Comparison of ENCODE assay signal across 13 cellular contexts in the genomic region with DNA sequence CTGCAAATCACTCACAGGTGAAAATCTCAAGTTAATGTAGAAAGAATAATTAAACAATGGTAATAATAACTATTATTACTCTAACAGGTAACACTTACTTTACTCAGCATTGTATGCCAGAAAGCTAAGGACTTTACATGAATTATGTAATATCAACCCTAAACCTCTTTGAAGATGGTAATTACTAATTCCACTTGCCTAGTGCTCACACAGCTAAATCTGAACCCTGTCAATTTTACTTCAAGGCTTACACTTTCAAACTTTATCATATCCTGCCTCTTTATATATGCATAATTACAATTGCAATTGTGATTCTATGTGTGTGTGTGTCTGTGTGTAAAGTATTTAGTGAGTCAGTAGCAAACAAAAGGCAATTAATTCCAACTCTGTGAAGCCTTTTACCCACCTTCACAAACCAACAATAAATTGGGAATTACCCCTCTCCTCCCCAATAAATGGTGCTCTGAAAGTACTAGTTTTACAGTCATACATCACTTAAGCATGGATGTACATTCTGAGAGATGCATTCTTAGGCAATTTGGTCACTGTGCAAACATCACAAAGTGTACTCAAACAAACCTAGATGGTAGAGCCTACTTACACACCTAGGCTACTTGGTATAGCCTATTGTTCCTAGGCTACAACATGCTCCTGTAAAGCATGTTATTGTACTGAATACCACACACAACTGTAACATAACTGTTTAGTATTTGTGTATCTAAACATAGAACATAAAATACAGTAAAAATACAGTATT. TPM values are rescaled to one million over a fixed set of nuclear protein-coding genes. Genes with fewer than 3 reads are reported as not detected.
DNase-seq lines count a peak whose midpoint lies in the region; ATAC-seq, FAIRE-seq and TF ChIP-seq lines count a peak whose summit lies in the region.
"Had no signal": no experiment of that assay in that cellular context is flagged by ENCODE, and none has a peak within 500 bp of the region (broad histone marks: within the 10 kb centered on the region; RNA-seq: fewer than 3 reads in every experiment).

No MANE protein-coding gene starts in this region.

- DNase-seq in activated CD4-positive, alpha-beta memory T cell treated with anti-CD3 and anti-CD28 coated beads for 36 hours = no peak
- no peak for DNase-seq in activated CD4-positive, alpha-beta memory T cell treated with anti-CD3 and anti-CD28 coated beads, Interleukin-2, amount 10 ng/mL, durations not matched to agents 7 days and 5 days
- peak; percentile 8 for DNase-seq in small intestine
- no peak for DNase-seq in left ventricle myocardium inferior
- DNase-seq in activated CD8-positive, alpha-beta memory T cell treated with anti-CD3 and anti-CD28 coated beads, Interleukin-2, amount 50 U/mL, for 48 hours = no peak
- no peak for DNase-seq in HK-2 (ENCODE audit: unreplicated experiment)
- DNase-seq: heart right ventricle, NCI-H1092 treated with DMSO at 0.1 percent for 48 hours, occipital lobe, Right ventricle myocardium superior had no signal

- peaks cover 22% of the 10 kb centered on the region for H3K36me3 Mint-ChIP-seq in activated CD4-positive, alpha-beta memory T cell treated with anti-CD3 and anti-CD28 coated beads for 36 hours
- peaks cover 43% of the 10 kb centered on the region for H3K36me3 Mint-ChIP-seq in activated CD4-positive, alpha-beta memory T cell treated with anti-CD3 and anti-CD28 coated beads, Interleukin-2, amount 10 ng/mL, durations not matched to agents 7 days and 5 days (ENCODE audit: low read depth)

- H4K20me1 ChIP-seq in OCI-LY3 (ENCODE audit: insufficient read depth, low read length) = peaks cover 85% of the 10 kb centered on the region

- H3K27ac ChIP-seq in OCI-LY3 (ENCODE audit: low read length) = 0 out of 2 replicates have a peak overlapping the region, but pooled peaks have one; percentile 15
- H3K27ac ChIP-seq in small intestine (ENCODE audit: low read depth in 1 of 2, low read length in 1 of 2) = no peak overlapping the region
- H3K27ac ChIP-seq in left ventricle myocardium inferior (replicated peaks) = no peak overlapping the region
- H3K27ac ChIP-seq: heart right ventricle had no signal

- no peak overlapping the region for H3K4me3 Mint-ChIP-seq in activated CD4-positive, alpha-beta memory T cell treated with anti-CD3 and anti-CD28 coated beads for 36 hours
- H3K4me3 Mint-ChIP-seq in activated CD4-positive, alpha-beta memory T cell treated with anti-CD3 and anti-CD28 coated beads, Interleukin-2, amount 10 ng/mL, durations not matched to agents 7 days and 5 days = no peak overlapping the region

- TF ChIP-seq CTCF in OCI-LY3 (IDR thresholded peaks at IDR 0.05; ENCODE audit: low read depth, low read length) (no peak), left ventricle myocardium inferior (IDR thresholded peaks at IDR 0.05; ENCODE audit: borderline replicate concordance) (no peak)

- H3K4me1 ChIP-seq in OCI-LY3 (ENCODE audit: low read length) (peaks cover 46% of the 10 kb centered on the region), small intestine (ENCODE audit: control insufficient read depth in 2 of 2, insufficient read depth in 1 of 2, low read depth in 1 of 2, low read length in 1 of 2) (peaks cover 0 to 15% of the 10 kb centered on the region in 2 donors), left ventricle myocardium inferior (peaks cover 91% of the 10 kb centered on the region)

- no peak overlapping the region for H2AFZ ChIP-seq in OCI-LY3 (ENCODE audit: low read depth, low read length)

- no peak for FAIRE-seq in small intestine (lab: Jason Lieb, UNC)
- FAIRE-seq: colon had no signal

- H3K4me2 ChIP-seq in OCI-LY3 (ENCODE audit: low read length) = peak overlapping the region; percentile 36

- H3K9me3 Mint-ChIP-seq in activated CD4-positive, alpha-beta memory T cell treated with anti-CD3 and anti-CD28 coated beads for 36 hours = no peaks in the 10 kb centered on the region
- H3K9me3 Mint-ChIP-seq in activated CD4-positive, alpha-beta memory T cell treated with anti-CD3 and anti-CD28 coated beads, Interleukin-2, amount 10 ng/mL, durations not matched to agents 7 days and 5 days = no peaks in the 10 kb centered on the region

- no peak overlapping the region for H3K9ac ChIP-seq in OCI-LY3 (ENCODE audit: low read length)

- no peaks in the 10 kb centered on the region for H3K27me3 ChIP-seq in OCI-LY3 (ENCODE audit: low read depth, low read length)
- H3K27me3 ChIP-seq in small intestine (ENCODE audit: control insufficient read depth in 2 of 2, insufficient read depth in 2 of 2, low read length in 2 of 2) = no peaks in the 10 kb centered on the region
- no peaks in the 10 kb centered on the region for H3K27me3 ChIP-seq in left ventricle myocardium inferior (ENCODE audit: low read depth)
- H3K27me3 ChIP-seq: heart right ventricle had no signal

- peak overlapping the region; percentile 23 for H3K27ac Mint-ChIP-seq in activated CD4-positive, alpha-beta memory T cell treated with anti-CD3 and anti-CD28 coated beads for 36 hours
- no peak overlapping the region for H3K27ac Mint-ChIP-seq in activated CD4-positive, alpha-beta memory T cell treated with anti-CD3 and anti-CD28 coated beads, Interleukin-2, amount 10 ng/mL, durations not matched to agents 7 days and 5 days

- CTCF ChIA-PET in activated CD4-positive, alpha-beta memory T cell treated with anti-CD3 and anti-CD28 coated beads for 36 hours (lab: Charles Lee) = interaction anchor here (0.6 to 1.1 kb wide), 3 partner anchors 11 to 150 kb away, joined by 3 read pairs; no protein-coding TSS in a partner anchor
- CTCF ChIA-PET in activated CD4-positive, alpha-beta memory T cell treated with anti-CD3 and anti-CD28 coated beads, Interleukin-2, amount 10 ng/mL, durations not matched to agents 7 days and 5 days (lab: Charles Lee) = interaction anchor here (0.9 kb wide), 1 partner anchor 150 kb away, joined by 3 read pairs; no protein-coding TSS in a partner anchor

- H3K9me3 ChIP-seq in OCI-LY3 (ENCODE audit: insufficient read depth, low read length) (no peaks in the 10 kb centered on the region), small intestine (ENCODE audit: control insufficient read depth, low read depth) (no peaks in the 10 kb centered on the region), left ventricle myocardium inferior (replicated peaks) (no peaks in the 10 kb centered on the region)
- H3K9me3 ChIP-seq: heart right ventricle had no signal

- H3K36me3 ChIP-seq in OCI-LY3 (replicated peaks; ENCODE audit: low read depth, low read length) = peaks cover 33% of the 10 kb centered on the region
- H3K36me3 ChIP-seq in small intestine (ENCODE audit: control insufficient read depth in 2 of 2, insufficient read depth in 2 of 2, low read length in 2 of 2) = no peaks in the 10 kb centered on the region
- H3K36me3 ChIP-seq in left ventricle myocardium inferior = no peaks in the 10 kb centered on the region

- no peaks in the 10 kb centered on the region for H3K27me3 Mint-ChIP-seq in activated CD4-positive, alpha-beta memory T cell treated with anti-CD3 and anti-CD28 coated beads for 36 hours
- no peaks in the 10 kb centered on the region for H3K27me3 Mint-ChIP-seq in activated CD4-positive, alpha-beta memory T cell treated with anti-CD3 and anti-CD28 coated beads, Interleukin-2, amount 10 ng/mL, durations not matched to agents 7 days and 5 days

- peak; percentile 76 for ATAC-seq in esophagus mucosa
- ATAC-seq: heart right ventricle had no signal

- H3K4me1 Mint-ChIP-seq in activated CD4-positive, alpha-beta memory T cell treated with anti-CD3 and anti-CD28 coated beads for 36 hours (ENCODE audit: low read depth) = peaks cover 74% of the 10 kb centered on the region
- peaks cover 63% of the 10 kb centered on the region for H3K4me1 Mint-ChIP-seq in activated CD4-positive, alpha-beta memory T cell treated with anti-CD3 and anti-CD28 coated beads, Interleukin-2, amount 10 ng/mL, durations not matched to agents 7 days and 5 days

- POLR2A ChIA-PET in activated CD4-positive, alpha-beta memory T cell treated with anti-CD3 and anti-CD28 coated beads for 36 hours (lab: Charles Lee) = no interaction called here
- POLR2A ChIA-PET in activated CD4-positive, alpha-beta memory T cell treated with anti-CD3 and anti-CD28 coated beads, Interleukin-2, amount 10 ng/mL, durations not matched to agents 7 days and 5 days (lab: Charles Lee) = no interaction called here

- H3K4me3 ChIP-seq in OCI-LY3 (ENCODE audit: low read length) (no peak overlapping the region; the same call in 1 of the 2 replicates), small intestine (ENCODE audit: low read depth in 1 of 2, low read length in 2 of 2) (no peak overlapping the region), left ventricle myocardium inferior (no peak overlapping the region)
- H3K4me3 ChIP-seq: heart right ventricle had no signal

- intact Hi-C loops in activated CD4-positive, alpha-beta memory T cell treated with anti-CD3 and anti-CD28 coated beads for 36 hours (cut with micrococcal nuclease) = loop anchor here (10.0 kb wide), 1 partner anchor 1711 kb away; no protein-coding TSS in a partner anchor
- intact Hi-C loops in left ventricle myocardium inferior (cut with micrococcal nuclease) = no loop called here

- H3K79me2 ChIP-seq in OCI-LY3 (ENCODE audit: low read length) = peaks cover 100% of the 10 kb centered on the region

RNA-seq across cellular contexts. Expression of a gene that starts 5.9 kb away (rescaled TPM):
- total RNA-seq in activated CD4-positive, alpha-beta memory T cell treated with anti-CD3 and anti-CD28 coated beads for 36 hours = 10 to 100 TPM; 37.5 to 42.5 TPM
- total RNA-seq in activated CD4-positive, alpha-beta memory T cell treated with anti-CD3 and anti-CD28 coated beads, Interleukin-2, amount 10 ng/mL, durations not matched to agents 7 days and 5 days = 10 to 100 TPM; 50.9 to 56.1 TPM
- total RNA-seq in esophagus mucosa (27.1 TPM), left ventricle myocardium inferior (23.3 TPM)
- polyA plus RNA-seq in small intestine = 10 to 100 TPM; 14.1 to 19.5 (median 14.6) TPM
